Comparison of ENCODE assay signal across 11 cellular contexts in genomic region chr10:74755273-74755672, GRCh38.
"Had no signal": no experiment of that assay in that cellular context is flagged by ENCODE, and none has a peak within 500 bp of the region (broad histone marks: within the 10 kb centered on the region; RNA-seq: fewer than 3 reads in every experiment).

No MANE protein-coding gene starts in this region.

- H3K36me3 Mint-ChIP-seq: naive B cell had no signal

- H3K27ac Mint-ChIP-seq: activated naive CD8-positive, alpha-beta T cell treated with anti-CD3 and anti-CD28 coated beads, Interleukin-2, amount 50 U/mL, for 24 hours; progenitor cell of endocrine pancreas had no signal

- ATAC-seq: activated CD4-positive, CD25-positive, alpha-beta regulatory T cell treated with anti-CD3 and anti-CD28 coated beads, Interleukin-2, amount 50 U/mL, for 24 hours; activated naive CD8-positive, alpha-beta T cell treated with anti-CD3 and anti-CD28 coated beads, Interleukin-2, amount 50 U/mL, for 24 hours; lower lobe of right lung; right cardiac atrium had no signal

- H3K4me3 Mint-ChIP-seq: activated naive CD8-positive, alpha-beta T cell treated with anti-CD3 and anti-CD28 coated beads, Interleukin-2, amount 50 U/mL, for 24 hours had no signal

- H3K9me3 Mint-ChIP-seq: activated naive CD8-positive, alpha-beta T cell treated with anti-CD3 and anti-CD28 coated beads, Interleukin-2, amount 50 U/mL, for 24 hours; naive B cell had no signal

- H3K27me3 Mint-ChIP-seq: activated naive CD8-positive, alpha-beta T cell treated with anti-CD3 and anti-CD28 coated beads, Interleukin-2, amount 50 U/mL, for 24 hours; naive B cell; progenitor cell of endocrine pancreas had no signal

- DNase-seq: activated CD4-positive, alpha-beta T cell treated with anti-CD3 and anti-CD28 coated beads, Interleukin-2, amount 50 U/mL, for 48 hours; activated naive CD4-positive, alpha-beta T cell treated with Interleukin-2 at 50 U/mL for 16 hours; activated naive CD8-positive, alpha-beta T cell treated with anti-CD3 and anti-CD28 coated beads, Interleukin-2, amount 50 U/mL, for 24 hours; hypothalamus; lower lobe of right lung; naive B cell; right cardiac atrium; thyroid gland; uterus had no signal
